ENCODE assay signal across 8 cellular contexts in the genomic region with DNA sequence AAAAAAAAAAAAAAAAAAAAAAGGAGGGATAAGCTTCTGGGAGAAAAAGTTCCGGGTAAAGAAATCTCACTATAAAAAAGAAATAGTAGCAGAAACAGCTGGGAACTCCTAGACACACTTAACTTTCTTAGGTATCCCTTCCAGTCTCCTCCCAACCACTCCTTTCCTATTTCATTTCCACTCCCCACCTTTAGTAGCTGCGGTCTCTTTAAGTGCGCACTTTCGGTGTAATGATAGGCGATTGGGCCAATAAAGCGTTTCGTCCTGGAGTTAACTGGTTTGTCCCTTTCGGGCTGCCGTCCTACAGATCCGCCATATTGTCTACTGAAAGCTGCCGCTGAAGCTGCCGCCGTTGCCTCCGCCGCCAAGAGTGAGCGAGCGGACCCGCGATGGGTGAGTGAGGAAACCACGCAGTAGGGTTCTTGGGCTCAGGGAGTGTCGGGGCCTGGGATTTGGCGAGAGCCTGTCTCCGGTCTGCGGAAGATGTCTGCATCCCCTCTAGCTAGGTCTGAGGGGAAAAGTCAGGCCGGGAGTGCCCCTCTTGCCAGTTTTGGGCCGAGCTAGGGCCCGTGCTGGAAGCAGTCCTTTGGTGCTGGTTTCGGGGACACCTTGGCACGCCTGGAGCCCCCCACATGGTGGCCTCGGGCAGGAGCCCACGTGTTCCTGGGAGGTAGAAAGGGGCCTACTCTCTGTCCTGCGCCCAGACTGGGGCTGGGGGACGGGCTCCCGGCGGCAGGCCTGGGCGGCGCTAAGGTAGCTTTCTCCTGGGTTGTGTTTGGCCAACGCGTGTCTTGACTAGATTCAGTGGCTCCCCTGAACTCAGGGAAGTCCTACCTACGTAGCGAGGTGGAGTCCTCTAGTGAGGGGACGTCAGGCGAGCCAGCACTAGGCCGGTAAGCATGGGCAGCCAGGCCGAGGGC. TPM values are rescaled to one million over a fixed set of nuclear protein-coding genes. Genes with fewer than 3 reads are reported as not detected.
DNase-seq lines count a peak whose midpoint lies in the region; ATAC-seq and TF ChIP-seq lines count a peak whose summit lies in the region.

Gene KPNA6 (plus strand): TSS at position 315 of the 920 bp plus-strand sequence. CDS start 75 bp downstream, at position 390.

- no peaks in the 10 kb centered on the region for H3K27me3 ChIP-seq in adipocyte (replicated peaks; ENCODE audit: control insufficient read depth, insufficient read depth, low read length)
- no peaks in the 10 kb centered on the region for H3K27me3 ChIP-seq in trophoblast cell (ENCODE audit: insufficient read depth, low read length)
- H3K27me3 ChIP-seq in tibial nerve: no peaks in the 10 kb centered on the region

- H2BK5ac ChIP-seq in trophoblast cell (ENCODE audit: low read depth, low read length, poor library complexity): peak within 1 kb of the TSS; percentile 54

- CTCF ChIA-PET in T-cell (lab: Charles Lee): interaction anchor here (0.5 to 2.0 kb wide), 20 partner anchors 12 to 980 kb away, joined by 3 to 18 read pairs (median 4); partner anchors contain the start of genes HDAC1 (in 1 of the 2), MARCKSL1 (in 1 of the 2), PEF1 (in 1 of the 2) and PTP4A2 (in 1 of the 2)

- H3K23ac ChIP-seq in trophoblast cell (ENCODE audit: low read length): no peak within 1 kb of the TSS

- H3K27ac ChIP-seq in trophoblast cell (ENCODE audit: low read depth, low read length) (peak within 1 kb of the TSS; percentile 83), tibial nerve (peak within 1 kb of the TSS; percentile 86 to 94 (median 89))

- ATAC-seq in HG02678 (IDR thresholded peaks at IDR 0.05; ENCODE audit: unreplicated experiment): peak; percentile 76
- ATAC-seq in T-cell (replicated peaks in 1 of 4): peak; percentile 82 to 88 (median 84)

- peaks cover 41 to 55% (median 48%) of the 10 kb centered on the region in 3 donors for H3K4me1 Mint-ChIP-seq in T-cell

- peak within 1 kb of the TSS; percentile 30 for H2AFZ ChIP-seq in trophoblast cell (ENCODE audit: insufficient read depth, low read length, poor library complexity)

- H3K79me2 ChIP-seq in trophoblast cell (ENCODE audit: control insufficient read depth, insufficient read depth, low read length, poor library complexity): peaks cover 7% of the 10 kb centered on the region

- peak within 1 kb of the TSS; percentile 93 for H3K9ac ChIP-seq in adipocyte (ENCODE audit: low read length)
- peak within 1 kb of the TSS; percentile 97 for H3K9ac ChIP-seq in trophoblast cell (ENCODE audit: low read length)

- intact Hi-C loops in cardiac septum (cut with DNase I): loop anchor here (2.0 to 5.0 kb wide), 3 partner anchors 35 to 89 kb away; partner anchors contain the start of genes TMEM39B and TXLNA

- no peaks in the 10 kb centered on the region for H3K9me3 Mint-ChIP-seq in T-cell

- no peaks in the 10 kb centered on the region for H3K27me3 Mint-ChIP-seq in T-cell

- H3K18ac ChIP-seq in trophoblast cell (ENCODE audit: low read length): peak within 1 kb of the TSS; percentile 66

- peak in 2 of 5 experiments; percentile 25 to 36 for TF ChIP-seq CTCF in tibial nerve (IDR thresholded peaks at IDR 0.05)

- peak within 1 kb of the TSS; percentile 81 for H3K4me3 ChIP-seq in GM08714 (ENCODE audit: low read length)
- H3K4me3 ChIP-seq in adipocyte (ENCODE audit: low read length): peak within 1 kb of the TSS; percentile 88
- peak within 1 kb of the TSS; percentile 97 for H3K4me3 ChIP-seq in trophoblast cell (ENCODE audit: low read depth, low read length)
- H3K4me3 ChIP-seq in tibial nerve: peak within 1 kb of the TSS; percentile 76 to 94 (median 78)

- H3K4me2 ChIP-seq in trophoblast cell (ENCODE audit: low read length): peak within 1 kb of the TSS; percentile 69

- H2BK120ac ChIP-seq in trophoblast cell (ENCODE audit: insufficient read depth, low read length, poor library complexity): peak within 1 kb of the TSS; percentile 22

- peaks cover 3% of the 10 kb centered on the region for H3K36me3 Mint-ChIP-seq in T-cell

- H3K9me3 ChIP-seq in adipocyte (ENCODE audit: control insufficient read depth, low read length) (no peaks in the 10 kb centered on the region), trophoblast cell (ENCODE audit: insufficient read depth, low read depth, low read length) (no peaks in the 10 kb centered on the region), tibial nerve (no peaks in the 10 kb centered on the region)

- no peak within 1 kb of the TSS for H2BK12ac ChIP-seq in trophoblast cell (ENCODE audit: low read length)

- peaks cover 5% of the 10 kb centered on the region for H3K79me1 ChIP-seq in trophoblast cell (ENCODE audit: low read length)

- peak within 1 kb of the TSS; percentile 95 to 100 (median 99) for H3K4me3 Mint-ChIP-seq in T-cell

- H3K4me1 ChIP-seq in adipocyte (ENCODE audit: control insufficient read depth, insufficient read depth, low read length) (peaks cover 25% of the 10 kb centered on the region), trophoblast cell (ENCODE audit: control insufficient read depth in 1 of 2, insufficient read depth in 2 of 2, low read length in 2 of 2) (peaks cover 2 to 4% of the 10 kb centered on the region in 2 experiments), tibial nerve (peaks cover 0 to 51% (median 29%) of the 10 kb centered on the region in 4 donors)

- WGBS in trophoblast cell (ENCODE audit: extremely low coverage, insufficient coverage, insufficient read length): no CpG with 5 or more reads among the region's 45 CpGs
- WGBS in tibial nerve, 2 donors: 0% methylated on average over 38 to 39 of the region's 45 CpGs

- peak in 1 of 2 donors; percentile 59 for TF ChIP-seq POLR2A in tibial nerve (IDR thresholded peaks at IDR 0.05)

- POLR2A ChIA-PET in T-cell (lab: Charles Lee): interaction anchor here (0.6 to 1.5 kb wide), 18 partner anchors 10 to 470 kb away, joined by 3 to 20 read pairs (median 4); partner anchors contain the start of genes BSDC1 (in 2 of the 2), MARCKSL1 (in 1 of the 2) and TXLNA (in 1 of the 2)

- peak within 1 kb of the TSS; percentile 99 for H3K27ac Mint-ChIP-seq in T-cell

- H4K12ac ChIP-seq in trophoblast cell (ENCODE audit: low read depth, low read length): peak within 1 kb of the TSS; percentile 76

- TF ChIP-seq EP300 in tibial nerve (IDR thresholded peaks at IDR 0.05): peak; percentile 71 to 95

- H3K36me3 ChIP-seq in adipocyte (ENCODE audit: control insufficient read depth, insufficient read depth, low read length, severe bottlenecking): no peaks in the 10 kb centered on the region
- no peaks in the 10 kb centered on the region for H3K36me3 ChIP-seq in trophoblast cell (ENCODE audit: control insufficient read depth in 1 of 2, insufficient read depth in 2 of 2, low read length in 2 of 2)
- H3K36me3 ChIP-seq in tibial nerve: no peaks in the 10 kb centered on the region

- H2AK5ac ChIP-seq in trophoblast cell (ENCODE audit: low read length): peak within 1 kb of the TSS; percentile 25

- DNase-seq in NCI-H146 (lab: John Stamatoyannopoulos, UW) (peak; percentile 91), T-cell (peak; percentile 82 to 93 (median 88)), adipocyte (ENCODE audit: low read depth) (peak; percentile 97), cardiac septum (ENCODE audit: low spot score) (peak; percentile 93), trophoblast cell (peak; percentile 90 to 97), tibial nerve (ENCODE audit: low spot score in 2 of 2) (peak; percentile 67 to 90)

- peak within 1 kb of the TSS; percentile 66 for H3K14ac ChIP-seq in trophoblast cell (ENCODE audit: low read length)

- peak within 1 kb of the TSS; percentile 72 for H4K91ac ChIP-seq in trophoblast cell (ENCODE audit: low read depth, low read length)

- H3K4ac ChIP-seq in trophoblast cell (ENCODE audit: low read depth, low read length): peak within 1 kb of the TSS; percentile 53

- peak within 1 kb of the TSS; percentile 83 for H4K8ac ChIP-seq in trophoblast cell (ENCODE audit: low read depth, low read length)

RNA-seq across cellular contexts. Expression of gene KPNA6, which starts in this region (rescaled TPM):
- total RNA-seq in T-cell (10 to 100 TPM; 46.2 to 53.6 (median 52.3) TPM), cardiac septum (81.4 TPM), tibial nerve (10 to 100 TPM; 30.3 to 39.3 (median 33.5) TPM)
- 32.5 and 34.1 TPM in 2 replicates for polyA plus RNA-seq in trophoblast cell (2013)

Comparison
In these comparisons a context has a peak if more than half of its experiments do, and no peak if none do; other contexts are left out.
1. Peak in every context shown above with its lines: DNase-seq, ATAC-seq, H3K4me3 ChIP-seq and H3K27ac ChIP-seq.